ENCODE assay signal across 9 cellular contexts in genomic region chr7:149599636-149600206, GRCh38.
DNase-seq lines count a peak whose midpoint lies in the region; ATAC-seq, FAIRE-seq and TF ChIP-seq lines count a peak whose summit lies in the region.
"Had no signal": no experiment of that assay in that cellular context is flagged by ENCODE, and none has a peak within 500 bp of the region (broad histone marks: within the 10 kb centered on the region; RNA-seq: fewer than 3 reads in every experiment).

No MANE protein-coding gene starts in this region.

- H3K4me3 ChIP-seq in GM06990 (replicated peaks; ENCODE audit: low read depth, low read length) (peak overlapping the region; percentile 28), tibial nerve (no peak overlapping the region)

- TF ChIP-seq CTCF in GM06990 (IDR thresholded peaks at IDR 0.05; ENCODE audit: insufficient read depth, low read length, poor library complexity, severe bottlenecking) (no peak), tibial nerve (IDR thresholded peaks at IDR 0.05) (no peak)

- H3K27me3 Mint-ChIP-seq in activated naive CD8-positive, alpha-beta T cell treated with anti-CD3 and anti-CD28 coated beads, Interleukin-2, amount 50 U/mL, for 24 hours = peaks cover 2% of the 10 kb centered on the region

- H3K4me1 Mint-ChIP-seq in activated naive CD8-positive, alpha-beta T cell treated with anti-CD3 and anti-CD28 coated beads, Interleukin-2, amount 50 U/mL, for 24 hours = peaks cover 33% of the 10 kb centered on the region

- FAIRE-seq in GM19239 (lab: Jason Lieb, UNC) = peak; percentile 68
- FAIRE-seq in urothelium cell line (lab: Jason Lieb, UNC) = no peak

- ATAC-seq in HG03469 (IDR thresholded peaks at IDR 0.05; ENCODE audit: unreplicated experiment) = peak; percentile 32
- ATAC-seq in activated naive CD8-positive, alpha-beta T cell treated with anti-CD3 and anti-CD28 coated beads, Interleukin-2, amount 50 U/mL, for 24 hours = peak; percentile 9

- WGBS in tibial nerve, 2 donors = 78 to 87% methylated on average over 7 of the region's 7 CpGs

- no peaks in the 10 kb centered on the region for H3K9me3 Mint-ChIP-seq in activated naive CD8-positive, alpha-beta T cell treated with anti-CD3 and anti-CD28 coated beads, Interleukin-2, amount 50 U/mL, for 24 hours

- H3K27me3 ChIP-seq in GM06990 (replicated peaks; ENCODE audit: control insufficient read depth, insufficient read depth, low read length) = no peaks in the 10 kb centered on the region
- H3K27me3 ChIP-seq in tibial nerve = no peaks in the 10 kb centered on the region

- peak overlapping the region; percentile 79 for H3K27ac Mint-ChIP-seq in activated naive CD8-positive, alpha-beta T cell treated with anti-CD3 and anti-CD28 coated beads, Interleukin-2, amount 50 U/mL, for 24 hours

- H3K4me3 Mint-ChIP-seq in activated naive CD8-positive, alpha-beta T cell treated with anti-CD3 and anti-CD28 coated beads, Interleukin-2, amount 50 U/mL, for 24 hours = peak overlapping the region; percentile 62

- no peak for TF ChIP-seq POLR2A in tibial nerve (IDR thresholded peaks at IDR 0.05)

- peak; percentile 28 for DNase-seq in GM06990 (ENCODE audit: extremely low read depth, insufficient read length)
- DNase-seq in GM19239 (ENCODE audit: insufficient read length, low spot score) = peak; percentile 27
- DNase-seq in activated naive CD8-positive, alpha-beta T cell treated with anti-CD3 and anti-CD28 coated beads, Interleukin-2, amount 50 U/mL, for 24 hours = no peak
- no peak for DNase-seq in iPS-NIHi7 (ENCODE audit: extremely low spot score)
- DNase-seq in tibial nerve (ENCODE audit: low spot score in 2 of 2) = no peak
- DNase-seq in urothelium cell line (ENCODE audit: low spot score) = no peak
- DNase-seq in 8988T = no peak
- DNase-seq: GDM1 had no signal

- no peak overlapping the region for H3K27ac ChIP-seq in tibial nerve

- no peaks in the 10 kb centered on the region for H3K9me3 ChIP-seq in tibial nerve

- peaks cover 54% of the 10 kb centered on the region for H3K36me3 Mint-ChIP-seq in activated naive CD8-positive, alpha-beta T cell treated with anti-CD3 and anti-CD28 coated beads, Interleukin-2, amount 50 U/mL, for 24 hours (ENCODE audit: low read depth)

- H3K4me1 ChIP-seq in tibial nerve = no peaks in the 10 kb centered on the region

- H3K36me3 ChIP-seq in GM06990 (ENCODE audit: control insufficient read depth, insufficient read depth, low read length) (peaks cover 13% of the 10 kb centered on the region), tibial nerve (peaks cover 0 to 74% (median 11%) of the 10 kb centered on the region in 3 donors)

- no peak for TF ChIP-seq EP300 in tibial nerve (IDR thresholded peaks at IDR 0.05)

Comparison
In these comparisons a context has a peak if more than half of its experiments do, and no peak if none do; other contexts are left out.
1. DNase-seq: peak in GM06990 (single experiment) and GM19239 (single experiment); none in activated naive CD8-positive, alpha-beta T cell treated with anti-CD3 and anti-CD28 coated beads, Interleukin-2, amount 50 U/mL, for 24 hours (single experiment), iPS-NIHi7 (single experiment), tibial nerve (0 of 2), urothelium cell line (single experiment) and 8988T (single experiment).